ENCODE assay signal across 18 cellular contexts in genomic region chr6:169881976-169882375, GRCh38.
"Had no signal": no experiment of that assay in that cellular context is flagged by ENCODE, and none has a peak within 500 bp of the region (broad histone marks: within the 10 kb centered on the region; RNA-seq: fewer than 3 reads in every experiment).

No MANE protein-coding gene starts in this region.

- H3K4me3 Mint-ChIP-seq: naive thymus-derived CD4-positive, alpha-beta T cell; nephron progenitor cell had no signal

- H3K27ac Mint-ChIP-seq: naive thymus-derived CD4-positive, alpha-beta T cell; nephron progenitor cell had no signal

- H3K27ac ChIP-seq: dorsolateral prefrontal cortex, epithelial cell of prostate, esophagus muscularis mucosa, gastrocnemius medialis, heart right ventricle, sigmoid colon, skin epidermis, uterus had no signal

- H3K9me3 ChIP-seq: esophagus muscularis mucosa, gastrocnemius medialis, uterus had no signal

- DNase-seq: cortex of kidney; effector memory CD4-positive, alpha-beta T cell; gastrocnemius medialis; heart right ventricle; left colon; mesendoderm; naive thymus-derived CD4-positive, alpha-beta T cell; nephron progenitor cell; sigmoid colon; stimulated activated CD4-positive, alpha-beta T cell treated with anti-CD3 and anti-CD28 coated beads, Interleukin-12 subunit alpha, Interleukin-12 subunit beta, amount 100 ng/mL, for 4 hours; stimulated activated CD4-positive, alpha-beta T cell treated with anti-CD3 and anti-CD28 coated beads, Interleukin-2, amount 100 ng/mL, for 48 hours; stimulated activated naive CD4-positive, alpha-beta T cell treated with Interleukin-2 at 50 U/mL for 16 hours; trophoblast cell; uterus had no signal

- H3K36me3 ChIP-seq: esophagus muscularis mucosa, gastrocnemius medialis, heart right ventricle, sigmoid colon, uterus had no signal

- H3K4me1 ChIP-seq: esophagus muscularis mucosa, gastrocnemius medialis, heart right ventricle, sigmoid colon, uterus had no signal

- H3K4me3 ChIP-seq: dorsolateral prefrontal cortex, esophagus muscularis mucosa, gastrocnemius medialis, heart right ventricle, sigmoid colon, skin epidermis, uterus had no signal

- H3K27me3 ChIP-seq: sigmoid colon, uterus had no signal

- ATAC-seq: gastrocnemius medialis; heart right ventricle; left colon; naive thymus-derived CD4-positive, alpha-beta T cell had no signal
